10 cellular contexts compared by ENCODE assay signal in the genomic region with DNA sequence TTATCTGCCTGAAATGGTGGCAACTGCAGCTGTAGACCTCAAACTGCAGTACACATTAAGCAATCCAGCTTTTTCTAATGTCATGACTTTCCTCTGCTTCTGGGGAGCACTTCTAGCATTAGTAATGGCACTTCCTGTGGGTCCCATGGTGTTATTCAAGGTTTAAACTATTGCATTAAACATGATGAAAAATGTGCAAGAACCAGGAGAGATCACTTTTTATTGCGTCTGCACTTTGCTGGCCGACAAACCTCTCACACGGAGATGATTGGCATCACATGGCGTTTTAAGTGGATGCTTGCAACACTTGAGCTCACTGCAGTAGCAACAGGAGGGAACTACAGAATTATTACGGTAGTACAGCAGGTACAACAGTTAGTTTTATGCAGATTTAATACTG.
DNase-seq lines count a peak whose midpoint lies in the region; ATAC-seq and TF ChIP-seq lines count a peak whose summit lies in the region.
"Had no signal": no experiment of that assay in that cellular context is flagged by ENCODE, and none has a peak within 500 bp of the region (broad histone marks: within the 10 kb centered on the region; RNA-seq: fewer than 3 reads in every experiment).

No MANE protein-coding gene starts in this region.

- DNase-seq in AG10803 (ENCODE audit: low read depth): peak; percentile 83
- DNase-seq in ELR (ENCODE audit: low read depth): peak; percentile 49
- peak; percentile 66 for DNase-seq in NCI-H2227 (lab: John Stamatoyannopoulos, UW; ENCODE audit: unreplicated experiment)
- peak; percentile 27 for DNase-seq in fibroblast of gingiva (ENCODE audit: low read depth)
- DNase-seq in activated CD4-positive, alpha-beta memory T cell treated with anti-CD3 and anti-CD28 coated beads, Interleukin-2, amount 10 ng/mL, durations not matched to agents 7 days and 5 days: no peak
- DNase-seq in NCI-H1930 (lab: John Stamatoyannopoulos, UW): no peak
- DNase-seq: naive thymus-derived CD8-positive, alpha-beta T cell had no signal

- peaks cover 20% of the 10 kb centered on the region for H3K4me1 Mint-ChIP-seq in activated CD4-positive, alpha-beta memory T cell treated with anti-CD3 and anti-CD28 coated beads, Interleukin-2, amount 10 ng/mL, durations not matched to agents 7 days and 5 days

- no peak overlapping the region for H3K27ac Mint-ChIP-seq in activated CD4-positive, alpha-beta memory T cell treated with anti-CD3 and anti-CD28 coated beads, Interleukin-2, amount 10 ng/mL, durations not matched to agents 7 days and 5 days

- no peak overlapping the region for H3K4me3 Mint-ChIP-seq in activated CD4-positive, alpha-beta memory T cell treated with anti-CD3 and anti-CD28 coated beads, Interleukin-2, amount 10 ng/mL, durations not matched to agents 7 days and 5 days
- H3K4me3 Mint-ChIP-seq: brain; naive thymus-derived CD8-positive, alpha-beta T cell had no signal

- TF ChIP-seq CTCF in AG10803 (conservative IDR thresholded peaks at IDR 0.05; ENCODE audit: low read length): no peak

- ATAC-seq in HG03045 (IDR thresholded peaks at IDR 0.05; ENCODE audit: unreplicated experiment): no peak
- no peak for ATAC-seq in GM18519 (IDR thresholded peaks at IDR 0.05; ENCODE audit: low FRiP score, unreplicated experiment)

- peaks cover 18% of the 10 kb centered on the region for H3K36me3 Mint-ChIP-seq in activated CD4-positive, alpha-beta memory T cell treated with anti-CD3 and anti-CD28 coated beads, Interleukin-2, amount 10 ng/mL, durations not matched to agents 7 days and 5 days (ENCODE audit: low read depth)

- POLR2A ChIA-PET in activated CD4-positive, alpha-beta memory T cell treated with anti-CD3 and anti-CD28 coated beads, Interleukin-2, amount 10 ng/mL, durations not matched to agents 7 days and 5 days (lab: Charles Lee): interaction anchor here (0.5 kb wide), 1 partner anchor 70 kb away, joined by 3 read pairs; no protein-coding TSS in a partner anchor

- H3K27me3 Mint-ChIP-seq in activated CD4-positive, alpha-beta memory T cell treated with anti-CD3 and anti-CD28 coated beads, Interleukin-2, amount 10 ng/mL, durations not matched to agents 7 days and 5 days: no peaks in the 10 kb centered on the region
- H3K27me3 Mint-ChIP-seq: brain; naive thymus-derived CD8-positive, alpha-beta T cell had no signal

- CTCF ChIA-PET in activated CD4-positive, alpha-beta memory T cell treated with anti-CD3 and anti-CD28 coated beads, Interleukin-2, amount 10 ng/mL, durations not matched to agents 7 days and 5 days (lab: Charles Lee): no interaction called here

- no peak overlapping the region for H3K4me3 ChIP-seq in AG10803 (ENCODE audit: low read length)

- H3K9me3 Mint-ChIP-seq in activated CD4-positive, alpha-beta memory T cell treated with anti-CD3 and anti-CD28 coated beads, Interleukin-2, amount 10 ng/mL, durations not matched to agents 7 days and 5 days: no peaks in the 10 kb centered on the region
- H3K9me3 Mint-ChIP-seq: brain; naive thymus-derived CD8-positive, alpha-beta T cell had no signal

Comparison
In these comparisons a context has a peak if more than half of its experiments do, and no peak if none do; other contexts are left out.
1. DNase-seq: peak in AG10803 (single experiment), ELR (single experiment), NCI-H2227 (single experiment) and fibroblast of gingiva (single experiment); none in activated CD4-positive, alpha-beta memory T cell treated with anti-CD3 and anti-CD28 coated beads, Interleukin-2, amount 10 ng/mL, durations not matched to agents 7 days and 5 days (single experiment) and NCI-H1930 (0 of 2).